In genomic region chr3:73415118-73415517, GRCh38 we compare ENCODE assay signal across 1 cellular context.
TF ChIP-seq lines count a peak whose summit lies in the region.

No MANE protein-coding gene starts in this region.

TF ChIP-seq in HEK293, 187 proteins besides CTCF, POLR2A, EP300 and RAD21 (continued from another document):
- TF ChIP-seq ZNF398 (tag by site-specific recombination; IDR thresholded peaks at IDR 0.05): no peak
- peak; percentile 89 for TF ChIP-seq ZNF623 (tag by site-specific recombination; IDR thresholded peaks at IDR 0.05)
